Comparison of ENCODE assay signal across 8 cellular contexts in the genomic region with DNA sequence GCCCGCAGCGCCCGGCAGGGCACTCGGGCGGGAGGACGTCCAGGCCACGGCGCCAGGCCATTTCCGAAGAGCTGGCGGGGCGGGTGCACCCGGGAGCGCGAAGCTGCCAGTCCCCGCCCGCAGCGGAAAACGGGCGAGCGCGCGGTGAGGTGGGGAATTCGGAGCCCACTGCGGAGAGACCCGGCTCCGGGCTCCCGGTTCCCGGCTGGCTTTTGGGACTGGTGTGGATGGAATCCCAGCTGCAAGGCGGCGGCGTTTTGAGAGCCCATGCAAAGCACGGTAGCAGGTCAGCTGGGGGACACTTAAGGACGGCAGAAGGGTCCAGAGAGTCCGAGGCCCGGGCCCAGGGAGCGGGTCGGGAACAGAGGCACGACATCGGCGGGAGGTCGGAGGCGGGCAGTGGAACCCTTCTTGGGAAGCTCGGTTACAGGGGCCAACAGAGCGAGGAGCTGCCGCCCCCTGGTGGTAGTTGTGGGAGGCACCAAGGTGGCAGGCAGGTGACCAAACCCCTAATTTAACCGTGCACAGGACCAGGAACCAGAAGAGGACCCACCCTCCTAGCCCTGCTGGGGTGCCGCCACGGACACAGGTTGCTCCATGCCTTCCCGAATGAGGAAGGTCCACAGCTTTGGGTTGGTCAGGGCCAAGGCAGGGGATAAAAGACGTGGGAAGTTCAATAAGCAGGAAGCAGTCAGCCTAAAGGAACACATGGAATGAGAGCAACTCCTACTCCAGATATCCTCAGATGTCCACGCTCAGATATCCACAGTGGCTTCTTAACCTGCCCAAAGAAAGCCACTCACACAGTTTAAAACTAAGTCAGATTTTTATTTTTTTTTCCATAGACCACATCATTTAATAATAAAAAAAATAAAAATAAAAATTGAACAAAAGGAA. TPM values are rescaled to one million over a fixed set of nuclear protein-coding genes. Genes with fewer than 3 reads are reported as not detected.
DNase-seq lines count a peak whose midpoint lies in the region; ATAC-seq and TF ChIP-seq lines count a peak whose summit lies in the region.

No MANE protein-coding gene starts in this region.

- H3K4me3 ChIP-seq in AG09309 (ENCODE audit: control insufficient read depth, low read depth, low read length) (peak overlapping the region; percentile 38), muscle layer of duodenum (ENCODE audit: low read depth in 1 of 2, low read length in 2 of 2) (peak overlapping the region; percentile 57 to 81)

- TF ChIP-seq CTCF in AG09309 (IDR thresholded peaks at IDR 0.05; ENCODE audit: control insufficient read depth, insufficient read depth, low read depth, low read length, missing control alignments): peak; percentile 94

- H3K27ac ChIP-seq in epithelial cell of prostate (peak overlapping the region; percentile 47), muscle layer of duodenum (ENCODE audit: low read length) (no peak overlapping the region)

- no peak for DNase-seq in AG09309 (ENCODE audit: low read depth)
- DNase-seq in HT-29 (ENCODE audit: low spot score): peak; percentile 89
- peak; percentile 96 for DNase-seq in activated CD8-positive, alpha-beta memory T cell treated with anti-CD3 and anti-CD28 coated beads for 24 hours
- no peak for DNase-seq in epithelial cell of prostate (ENCODE audit: low read depth, low spot score)
- peak; percentile 68 to 79 for DNase-seq in stimulated activated CD8-positive, alpha-beta memory T cell treated with anti-CD3 and anti-CD28 coated beads, Interleukin-7, amount 100 ng/mL, for 48 hours (ENCODE audit: extremely low read depth in 1 of 2, low read depth in 1 of 2)
- DNase-seq in amygdala (lab: John Stamatoyannopoulos, UW): no peak

- peaks cover 14 to 31% of the 10 kb centered on the region in 2 donors for H3K4me1 ChIP-seq in muscle layer of duodenum (ENCODE audit: control insufficient read depth in 1 of 2, insufficient read depth in 2 of 2, low read length in 2 of 2)

- H3K9me3 ChIP-seq in muscle layer of duodenum (ENCODE audit: control insufficient read depth in 1 of 2, low read length in 2 of 2): no peaks in the 10 kb centered on the region

- peak; percentile 54 for ATAC-seq in GM19452 (IDR thresholded peaks at IDR 0.05; ENCODE audit: unreplicated experiment)

- H3K27me3 ChIP-seq in muscle layer of duodenum (ENCODE audit: low read depth, low read length): no peaks in the 10 kb centered on the region

- peaks cover 34 to 39% of the 10 kb centered on the region in 2 donors for H3K36me3 ChIP-seq in muscle layer of duodenum (ENCODE audit: control insufficient read depth in 1 of 2, insufficient read depth in 2 of 2, low read length in 2 of 2)

RNA-seq across cellular contexts. Expression of a gene that starts 0.7 kb away (rescaled TPM):
- 11.4 and 15.0 TPM in 2 replicates for total RNA-seq in HT-29 (2014; rRNA removed; shearing (Covaris generic))

RNA-seq across cellular contexts. Expression of a gene that starts 16.0 kb away (rescaled TPM):
- total RNA-seq in HT-29 (2014; rRNA removed; shearing (Covaris generic)): not detected in 2 replicates

RNA-seq across cellular contexts. Expression of a gene that starts 23.3 kb away (rescaled TPM):
- total RNA-seq in HT-29 (2014; rRNA removed; shearing (Covaris generic)): 198 and 205 TPM in 2 replicates

RNA-seq across cellular contexts. Expression of a gene that starts 36.9 kb away (rescaled TPM):
- 59.1 and 64.4 TPM in 2 replicates for total RNA-seq in HT-29 (2014; rRNA removed; shearing (Covaris generic))

RNA-seq across cellular contexts. Expression of a gene that starts 37.3 kb away (rescaled TPM):
- 31.4 and 36.3 TPM in 2 replicates for total RNA-seq in HT-29 (2014; rRNA removed; shearing (Covaris generic))

Comparison
In these comparisons a context has a peak if more than half of its experiments do, and no peak if none do; other contexts are left out.
1. DNase-seq: peak in HT-29 (single experiment), activated CD8-positive, alpha-beta memory T cell treated with anti-CD3 and anti-CD28 coated beads for 24 hours (single experiment) and stimulated activated CD8-positive, alpha-beta memory T cell treated with anti-CD3 and anti-CD28 coated beads, Interleukin-7, amount 100 ng/mL, for 48 hours (2 of 2); none in AG09309 (single experiment), epithelial cell of prostate (single experiment) and amygdala (0 of 56).